ENCODE assay signal across 8 cellular contexts in genomic region chr22:44567846-44568493, GRCh38.
DNase-seq lines count a peak whose midpoint lies in the region; ATAC-seq and TF ChIP-seq lines count a peak whose summit lies in the region.

No MANE protein-coding gene starts in this region.

- DNase-seq in ELR (ENCODE audit: low read depth) (peak; percentile 57), NAMALWA (ENCODE audit: low spot score) (peak; percentile 59), activated T-cell treated with anti-CD3 and anti-CD28 coated beads for 48 hours (ENCODE audit: low read depth) (peak; percentile 36), fibroblast of the conjunctiva (ENCODE audit: low read depth) (peak; percentile 21), cerebellar nuclear complex (lab: John Stamatoyannopoulos, UW) (no peak)
- peak; percentile 27 to 31 for DNase-seq in stimulated activated CD4-positive, alpha-beta T cell treated with anti-CD3 and anti-CD28 coated beads, Interleukin-1b, Interleukin-23, amount 100 ng/mL, for 4 hours (ENCODE audit: low read depth in 2 of 2)

- TF ChIP-seq POLR2A in GM18505 (IDR thresholded peaks at IDR 0.05; ENCODE audit: borderline replicate concordance, extremely low read depth, insufficient read depth, insufficient read length) = no peak

- no peak for ATAC-seq in GM18505 (IDR thresholded peaks at IDR 0.05; ENCODE audit: unreplicated experiment)
- no peak for ATAC-seq in HG03457 (IDR thresholded peaks at IDR 0.05; ENCODE audit: unreplicated experiment)

Comparison
In these comparisons a context has a peak if more than half of its experiments do, and no peak if none do; other contexts are left out.
1. DNase-seq: peak in ELR (single experiment), NAMALWA (single experiment), activated T-cell treated with anti-CD3 and anti-CD28 coated beads for 48 hours (single experiment), fibroblast of the conjunctiva (single experiment) and stimulated activated CD4-positive, alpha-beta T cell treated with anti-CD3 and anti-CD28 coated beads, Interleukin-1b, Interleukin-23, amount 100 ng/mL, for 4 hours (2 of 2); none in cerebellar nuclear complex (0 of 2).